Comparison of ENCODE assay signal across 9 cellular contexts in genomic region chr5:129904102-129904666, GRCh38. TPM values are rescaled to one million over a fixed set of nuclear protein-coding genes. Genes with fewer than 3 reads are reported as not detected.
DNase-seq lines count a peak whose midpoint lies in the region; ATAC-seq and TF ChIP-seq lines count a peak whose summit lies in the region.
"Had no signal": no experiment of that assay in that cellular context is flagged by ENCODE, and none has a peak within 500 bp of the region (broad histone marks: within the 10 kb centered on the region; RNA-seq: fewer than 3 reads in every experiment).

Gene CHSY3 (plus strand): TSS chr5:129904465.

- DNase-seq in NCI-H1436 (lab: John Stamatoyannopoulos, UW) (peak; percentile 53), NCI-H1436 treated with DMSO at 0.1 percent for 48 hours (lab: John Stamatoyannopoulos, UW) (no peak), NB4 (ENCODE audit: low read depth) (peak; percentile 57), activated B cell treated with CpG ODN at 0.5 μM for 24 hours (no peak), epidermal melanocyte (ENCODE audit: insufficient read length, low spot score) (peak; percentile 52), medulla oblongata (ENCODE audit: extremely low spot score) (peak; percentile 83)
- DNase-seq in stimulated activated CD4-positive, alpha-beta T cell treated with anti-CD3 and anti-CD28 coated beads, TNF-alpha, amount 100 ng/mL, for 48 hours (ENCODE audit: low read depth in 3 of 3) = peak in 2 of 3 donors; percentile 21 to 25
- DNase-seq: DND-41 had no signal

- H3K27me3 Mint-ChIP-seq in activated B cell treated with CpG ODN at 0.5 μM for 24 hours = peaks cover 36% of the 10 kb centered on the region

- no peak within 1 kb of the TSS for H3K27ac Mint-ChIP-seq in activated B cell treated with CpG ODN at 0.5 μM for 24 hours

- H3K4me1 ChIP-seq in HEK293 (ENCODE audit: control insufficient read depth, insufficient read depth, low read length) = no peaks in the 10 kb centered on the region

- TF ChIP-seq POLR2A in NB4 (IDR thresholded peaks at IDR 0.05; ENCODE audit: extremely low read depth, insufficient read length) = no peak

- H3K4me3 ChIP-seq in HEK293 (ENCODE audit: low read depth, low read length) (peak within 1 kb of the TSS; percentile 52), NB4 (ENCODE audit: low read depth, low read length) (no peak within 1 kb of the TSS)

- peak within 1 kb of the TSS; percentile 66; the same call in 1 of the 2 replicates for H3K27ac ChIP-seq in HEK293 (ENCODE audit: extremely low read depth, low read depth, low read length)

- H3K36me3 ChIP-seq in HEK293 (ENCODE audit: control insufficient read depth in 2 of 2, insufficient read depth in 1 of 2, low read length in 2 of 2) = no peaks in the 10 kb centered on the region

- H3K36me3 Mint-ChIP-seq in activated B cell treated with CpG ODN at 0.5 μM for 24 hours (ENCODE audit: low read depth) = no peaks in the 10 kb centered on the region

- intact Hi-C loops in activated B cell treated with CpG ODN at 0.5 μM for 24 hours (cut with micrococcal nuclease) = no loop called here

- peak; percentile 40 for ATAC-seq in activated B cell treated with CpG ODN at 0.5 μM for 24 hours (ENCODE audit: low read depth)

- H3K4me3 Mint-ChIP-seq in activated B cell treated with CpG ODN at 0.5 μM for 24 hours = peak within 1 kb of the TSS; percentile 74

- TF ChIP-seq CTCF in HEK293 (tag by site-specific recombination; IDR thresholded peaks at IDR 0.05) (no peak), NB4 (IDR thresholded peaks at IDR 0.05; ENCODE audit: low read depth, low read length) (no peak), activated B cell treated with CpG ODN at 0.5 μM for 24 hours (IDR thresholded peaks at IDR 0.05) (no peak)

- CTCF ChIA-PET in HEK293 (lab: Yijun Ruan, JAX) (interaction anchor here (1.0 to 1.1 kb wide), 2 partner anchors 149 to 238 kb away, joined by 3 read pairs; no protein-coding TSS in a partner anchor), activated B cell treated with CpG ODN at 0.5 μM for 24 hours (lab: Charles Lee) (no interaction called here)

- no peaks in the 10 kb centered on the region for H3K9me3 ChIP-seq in HEK293 (ENCODE audit: control insufficient read depth, insufficient read depth, low read depth, low read length)

- peaks cover 15% of the 10 kb centered on the region for H3K4me1 Mint-ChIP-seq in activated B cell treated with CpG ODN at 0.5 μM for 24 hours

- no peaks in the 10 kb centered on the region for H3K9me3 Mint-ChIP-seq in activated B cell treated with CpG ODN at 0.5 μM for 24 hours

- POLR2A ChIA-PET in HEK293 (lab: Yijun Ruan, JAX) = interaction anchor here (0.6 kb wide), 3 partner anchors 282 to 1211 kb away, joined by 3 read pairs; no protein-coding TSS in a partner anchor
- POLR2A ChIA-PET in activated B cell treated with CpG ODN at 0.5 μM for 24 hours (lab: Charles Lee) = no interaction called here

TF ChIP-seq in HEK293, 187 proteins besides CTCF, POLR2A, EP300 and RAD21 (continues in another document):
- TF ChIP-seq ZNF138 (tag by site-specific recombination; IDR thresholded peaks at IDR 0.05; ENCODE audit: borderline replicate concordance) (no peak), ZIC2 (tag by site-specific recombination; IDR thresholded peaks at IDR 0.05) (no peak), ZNF747 (tag by site-specific recombination; IDR thresholded peaks at IDR 0.05) (no peak), TCF7L2 (IDR thresholded peaks at IDR 0.05; ENCODE audit: borderline replicate concordance, low read depth, low read length) (no peak), ZNF555 (tag by site-specific recombination; conservative IDR thresholded peaks at IDR 0.05) (no peak), HOXA7 (CRISPR knock-in tag; IDR thresholded peaks at IDR 0.05; ENCODE audit: borderline replicate concordance) (no peak), ZNF626 (tag by site-specific recombination; IDR thresholded peaks at IDR 0.05) (no peak), ZNF473 (tag by site-specific recombination; IDR thresholded peaks at IDR 0.05) (no peak), ZNF175 (tag by site-specific recombination; IDR thresholded peaks at IDR 0.05) (no peak), PRDM2 (tag by site-specific recombination; IDR thresholded peaks at IDR 0.05; ENCODE audit: borderline replicate concordance) (0 out of 2 replicates have a peak, but pooled peaks have one; percentile 75), ZNF433 (tag by site-specific recombination; IDR thresholded peaks at IDR 0.05; ENCODE audit: low read depth) (no peak), ZNF335 (tag by site-specific recombination; conservative IDR thresholded peaks at IDR 0.05) (peak; percentile 55), ZNF768 (tag by site-specific recombination; IDR thresholded peaks at IDR 0.05) (no peak), GFI1B (tag by site-specific recombination; IDR thresholded peaks at IDR 0.05) (no peak), ZNF629 (tag by site-specific recombination; IDR thresholded peaks at IDR 0.05) (0 out of 2 replicates have a peak, but pooled peaks have one; percentile 25), ZNF513 (tag by site-specific recombination; IDR thresholded peaks at IDR 0.05) (peak; percentile 49; the same call in 1 of the 2 replicates), ZNF16 (tag by site-specific recombination; IDR thresholded peaks at IDR 0.05; ENCODE audit: low read depth) (no peak), ZNF184 (tag by site-specific recombination; IDR thresholded peaks at IDR 0.05) (no peak), ZNF704 (tag by site-specific recombination; IDR thresholded peaks at IDR 0.05) (no peak), ZNF174 (tag by site-specific recombination; IDR thresholded peaks at IDR 0.05) (no peak), ZNF37A (tag by site-specific recombination; IDR thresholded peaks at IDR 0.05) (no peak), ZNF324 (tag by site-specific recombination; IDR thresholded peaks at IDR 0.05) (no peak)

RNA-seq across cellular contexts. Expression of gene CHSY3, which starts in this region (rescaled TPM):
- not detected in 2 replicates for total RNA-seq in activated B cell treated with CpG ODN at 0.5 μM for 24 hours

Comparison
In these comparisons a context has a peak if more than half of its experiments do, and no peak if none do; other contexts are left out.
1. DNase-seq: peak in NCI-H1436 (single experiment), NB4 (single experiment), epidermal melanocyte (single experiment), medulla oblongata (single experiment) and stimulated activated CD4-positive, alpha-beta T cell treated with anti-CD3 and anti-CD28 coated beads, TNF-alpha, amount 100 ng/mL, for 48 hours (2 of 3); none in NCI-H1436 treated with DMSO at 0.1 percent for 48 hours (single experiment) and activated B cell treated with CpG ODN at 0.5 μM for 24 hours (single experiment).
2. Peak in ATAC-seq in activated B cell treated with CpG ODN at 0.5 μM for 24 hours; RNA of the gene not detected or under 1 TPM.